In the genomic region with DNA sequence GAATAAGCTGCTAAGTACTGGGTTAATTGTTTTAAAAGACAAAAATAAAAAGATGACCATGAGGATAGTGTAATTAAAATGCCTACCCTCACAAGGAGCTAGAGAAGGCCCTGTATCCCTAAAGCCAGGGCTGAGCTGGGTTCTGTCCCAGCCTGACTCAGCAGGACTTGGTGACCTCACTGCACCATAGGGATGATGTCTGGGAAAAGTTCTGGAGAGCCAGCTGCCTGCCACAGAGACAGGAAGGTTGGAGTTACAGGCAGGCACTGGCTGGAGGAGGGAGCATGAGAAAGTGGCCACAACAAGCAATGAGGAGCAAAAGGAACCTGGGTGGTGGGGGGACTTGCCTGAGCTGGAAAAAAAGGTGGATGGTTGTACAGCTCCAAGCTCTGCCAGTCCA, we compare ENCODE assay signal across 17 cellular contexts. TPM values are rescaled to one million over a fixed set of nuclear protein-coding genes. Genes with fewer than 3 reads are reported as not detected.
A peak's percentile ranks its signal among the peaks of the same experiment; 100 is the strongest.
DNase-seq lines count a peak whose midpoint lies in the region; ATAC-seq and TF ChIP-seq lines count a peak whose summit lies in the region.
"Had no signal": no experiment of that assay in that cellular context is flagged by ENCODE, and none has a peak within 500 bp of the region (broad histone marks: within the 10 kb centered on the region; RNA-seq: fewer than 3 reads in every experiment).

No MANE protein-coding gene starts in this region.

- H3K27me3 Mint-ChIP-seq in chondrocyte (ENCODE audit: low read depth), result peaks cover 8% of the 10 kb centered on the region
- no peaks in the 10 kb centered on the region for H3K27me3 Mint-ChIP-seq in activated CD4-positive, alpha-beta memory T cell treated with anti-CD3 and anti-CD28 coated beads, Interleukin-2, amount 10 ng/mL, durations not matched to agents 7 days and 5 days

- peak overlapping the region; percentile 65 for H2AK5ac ChIP-seq in mesendoderm (ENCODE audit: low read length)

- no peak for TF ChIP-seq CTCF in chondrocyte (IDR thresholded peaks at IDR 0.05)

- H3K4me2 ChIP-seq in mesendoderm (ENCODE audit: low read length), result no peak overlapping the region
- H3K4me2 ChIP-seq: A549, GM23338 had no signal

- H3K4me3 Mint-ChIP-seq in chondrocyte (ENCODE audit: unreplicated experiment), result no peak overlapping the region
- H3K4me3 Mint-ChIP-seq in activated CD4-positive, alpha-beta memory T cell treated with anti-CD3 and anti-CD28 coated beads, Interleukin-2, amount 10 ng/mL, durations not matched to agents 7 days and 5 days, result no peak overlapping the region
- H3K4me3 Mint-ChIP-seq: CD4-positive, alpha-beta memory T cell; GM23338 had no signal

- H3K36me3 Mint-ChIP-seq in chondrocyte (ENCODE audit: low read depth), result no peaks in the 10 kb centered on the region
- H3K36me3 Mint-ChIP-seq in activated CD4-positive, alpha-beta memory T cell treated with anti-CD3 and anti-CD28 coated beads, Interleukin-2, amount 10 ng/mL, durations not matched to agents 7 days and 5 days (ENCODE audit: low read depth), result no peaks in the 10 kb centered on the region
- H3K36me3 Mint-ChIP-seq: CD4-positive, alpha-beta memory T cell had no signal

- no peak overlapping the region for H4K8ac ChIP-seq in mesendoderm (ENCODE audit: low read depth, low read length)

- H2BK5ac ChIP-seq in mesendoderm (ENCODE audit: low read length), result no peak overlapping the region

- no peak overlapping the region for H2BK120ac ChIP-seq in mesendoderm (ENCODE audit: low read depth, low read length)

- intact Hi-C loops in left colon (cut with DNase I, micrococcal nuclease), result no loop called here

- H3K4me3 ChIP-seq in mesendoderm (ENCODE audit: low read length), result no peak overlapping the region
- H3K4me3 ChIP-seq: A549, GM23338 had no signal

- no peak overlapping the region for H4K5ac ChIP-seq in mesendoderm (ENCODE audit: low read length)

- no peaks in the 10 kb centered on the region for H3K9me3 Mint-ChIP-seq in chondrocyte (ENCODE audit: low read depth)
- no peaks in the 10 kb centered on the region for H3K9me3 Mint-ChIP-seq in activated CD4-positive, alpha-beta memory T cell treated with anti-CD3 and anti-CD28 coated beads, Interleukin-2, amount 10 ng/mL, durations not matched to agents 7 days and 5 days
- H3K9me3 Mint-ChIP-seq: CD4-positive, alpha-beta memory T cell; GM23338 had no signal

- peak overlapping the region; percentile 22 for H3K56ac ChIP-seq in mesendoderm (ENCODE audit: low read length)

- H3K27me3 ChIP-seq in mesendoderm (ENCODE audit: insufficient read depth, low read length, poor library complexity), result no peaks in the 10 kb centered on the region
- H3K27me3 ChIP-seq: BE2C had no signal

- H3K4me1 Mint-ChIP-seq in chondrocyte (ENCODE audit: low read depth), result no peaks in the 10 kb centered on the region
- H3K4me1 Mint-ChIP-seq in activated CD4-positive, alpha-beta memory T cell treated with anti-CD3 and anti-CD28 coated beads, Interleukin-2, amount 10 ng/mL, durations not matched to agents 7 days and 5 days, result no peaks in the 10 kb centered on the region
- H3K4me1 Mint-ChIP-seq: CD4-positive, alpha-beta memory T cell; GM23338 had no signal

- POLR2A ChIA-PET in activated CD4-positive, alpha-beta memory T cell treated with anti-CD3 and anti-CD28 coated beads, Interleukin-2, amount 10 ng/mL, durations not matched to agents 7 days and 5 days (lab: Charles Lee), result no interaction called here

- H3K9ac ChIP-seq in mesendoderm (ENCODE audit: low read length), result no peak overlapping the region

- peak overlapping the region; percentile 58 for H3K27ac Mint-ChIP-seq in chondrocyte (ENCODE audit: unreplicated experiment)
- no peak overlapping the region for H3K27ac Mint-ChIP-seq in activated CD4-positive, alpha-beta memory T cell treated with anti-CD3 and anti-CD28 coated beads, Interleukin-2, amount 10 ng/mL, durations not matched to agents 7 days and 5 days
- H3K27ac Mint-ChIP-seq: CD4-positive, alpha-beta memory T cell; GM23338 had no signal

- no peaks in the 10 kb centered on the region for H3K36me3 ChIP-seq in mesendoderm (ENCODE audit: control insufficient read depth, insufficient read depth, low read length)
- H3K36me3 ChIP-seq: BE2C had no signal

- no peaks in the 10 kb centered on the region for H3K79me1 ChIP-seq in mesendoderm (ENCODE audit: low read length)

- H3K79me2 ChIP-seq in mesendoderm (ENCODE audit: control insufficient read depth, insufficient read depth, low read length), result no peaks in the 10 kb centered on the region

- peak; percentile 10 for DNase-seq in ELF-1 (ENCODE audit: low read depth, low spot score)
- peak; percentile 20 for DNase-seq in HT1080 (ENCODE audit: low read depth)
- no peak for DNase-seq in chondrocyte (ENCODE audit: low spot score)
- peak; percentile 25 for DNase-seq in mesendoderm
- DNase-seq in MV-4-11 (lab: John Stamatoyannopoulos, UW), result no peak
- no peak for DNase-seq in left colon
- no peak for DNase-seq in activated CD4-positive, alpha-beta memory T cell treated with anti-CD3 and anti-CD28 coated beads, Interleukin-2, amount 10 ng/mL, durations not matched to agents 7 days and 5 days
- DNase-seq: BE2C; CD4-positive, alpha-beta memory T cell; H7; IMR-90 had no signal

- ATAC-seq in left colon, result no peak
- ATAC-seq: A549, GM23338 had no signal

- no peak overlapping the region for H2BK15ac ChIP-seq in mesendoderm (replicated peaks; ENCODE audit: low read depth)

- CTCF ChIA-PET in activated CD4-positive, alpha-beta memory T cell treated with anti-CD3 and anti-CD28 coated beads, Interleukin-2, amount 10 ng/mL, durations not matched to agents 7 days and 5 days (lab: Charles Lee), result no interaction called here

- peaks cover 3% of the 10 kb centered on the region for H3K4me1 ChIP-seq in mesendoderm (ENCODE audit: control insufficient read depth, low read depth, low read length)
- H3K4me1 ChIP-seq: A549, BE2C had no signal

- H3K4ac ChIP-seq in mesendoderm (ENCODE audit: low read depth, low read length), result no peak overlapping the region

- no peak overlapping the region for H3K18ac ChIP-seq in mesendoderm (ENCODE audit: low read length)

- no peak overlapping the region for H3K23ac ChIP-seq in mesendoderm (ENCODE audit: low read length)

- no peak overlapping the region for H3K27ac ChIP-seq in mesendoderm (ENCODE audit: low read depth, low read length)
- H3K27ac ChIP-seq: A549, C4-2B had no signal

RNA-seq across cellular contexts. Expression of a gene that starts 5.7 kb away (rescaled TPM):
- not detected in 2 replicates for total RNA-seq in HT1080 (2014; rRNA removed; shearing (Covaris generic))
- not detected in 2 replicates for polyA plus RNA-seq in HT1080 (2015; cell fraction: cytosol; rRNA removed)
- polyA plus RNA-seq in HT1080 (2015; cell fraction: nucleus; rRNA removed), result not detected in 2 replicates
- total RNA-seq in chondrocyte, result not detected in 3 replicates
- 0.01 TPM for polyA plus RNA-seq in mesendoderm (2013, experiment 1 of 2)
- 0.04 TPM for polyA plus RNA-seq in mesendoderm (2013, experiment 2 of 2)
- total RNA-seq in left colon, result under 1 TPM; 0.06 TPM
- not detected for total RNA-seq in activated CD4-positive, alpha-beta memory T cell treated with anti-CD3 and anti-CD28 coated beads, Interleukin-2, amount 10 ng/mL, durations not matched to agents 7 days and 5 days
- total RNA-seq: CD4-positive, alpha-beta memory T cell; Daoy; G401; GM23338; H7; IMR-90 had no signal
- polyA plus RNA-seq: AG04450; CD4-positive, alpha-beta memory T cell; GM23338; IMR-90 had no signal

Comparison
In these comparisons a context has a peak if more than half of its experiments do, and no peak if none do; other contexts are left out.
1. DNase-seq: peak in ELF-1 (single experiment), HT1080 (single experiment) and mesendoderm (single experiment); none in chondrocyte (single experiment), MV-4-11 (single experiment), left colon (0 of 2) and activated CD4-positive, alpha-beta memory T cell treated with anti-CD3 and anti-CD28 coated beads, Interleukin-2, amount 10 ng/mL, durations not matched to agents 7 days and 5 days (single experiment).